Comparison of ENCODE assay signal across 31 cellular contexts in the genomic region with DNA sequence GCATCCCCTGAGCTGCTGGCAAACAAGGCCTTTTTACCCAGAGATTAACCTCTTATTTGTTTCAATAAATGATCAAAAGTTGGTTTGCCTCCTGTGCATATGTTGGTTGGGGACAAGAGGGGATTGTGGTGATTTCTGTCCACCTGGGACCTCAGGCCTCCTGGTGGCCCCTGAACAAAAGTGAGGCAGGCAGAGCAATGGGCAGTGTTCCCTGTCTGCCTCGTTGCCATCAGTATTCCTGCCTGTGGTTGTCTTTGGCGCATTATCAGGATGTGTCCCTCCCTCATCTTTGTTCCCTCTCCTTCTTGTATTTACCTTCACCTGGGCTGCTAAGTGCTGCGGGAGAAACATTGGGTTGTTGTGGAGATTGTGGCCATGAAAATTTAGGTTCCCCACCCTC.
"Had no signal": no experiment of that assay in that cellular context is flagged by ENCODE, and none has a peak within 500 bp of the region (broad histone marks: within the 10 kb centered on the region; RNA-seq: fewer than 3 reads in every experiment).

No MANE protein-coding gene starts in this region.

- H3K4me1 ChIP-seq: neural progenitor cell, parathyroid adenoma, psoas muscle, spleen, suprapubic skin, testis, tibial artery, transverse colon, upper lobe of right lung, uterus had no signal

- H3K79me2 ChIP-seq: parathyroid adenoma had no signal

- H3K4me3 ChIP-seq: neural progenitor cell, ovary, psoas muscle, skin epidermis, smooth muscle cell, spleen, suprapubic skin, testis, tibial artery, transverse colon, upper lobe of right lung, uterus had no signal

- H3K36me3 ChIP-seq: neural progenitor cell, ovary, spleen, suprapubic skin, tibial artery, transverse colon, upper lobe of right lung, uterus had no signal

- H3K4me1 Mint-ChIP-seq: natural killer cell; stimulated activated memory B cell treated with anti-CD40 and anti-IgM and Interleukin-4, amounts not matched to agents 10 μg/mL and 1 μg/mL and 100 μg/mL, for 72 hours; stimulated activated naive CD8-positive, alpha-beta T cell treated with anti-CD3 and anti-CD28 coated beads, Interleukin-15, amount 100 ng/mL, for 72 hours had no signal

- ATAC-seq: natural killer cell; psoas muscle; right cardiac atrium; sciatic nerve; stimulated activated naive CD8-positive, alpha-beta T cell treated with anti-CD3 and anti-CD28 coated beads, Interleukin-15, amount 100 ng/mL, for 72 hours; stimulated activated naive CD8-positive, alpha-beta T cell treated with anti-CD3 and anti-CD28 coated beads, Interleukin-15, Interleukin-2, amounts not matched to agents 100 U/mL and 50 U/mL, for 24 hours; upper lobe of right lung had no signal

- H3K27ac Mint-ChIP-seq: natural killer cell; nephron; neural progenitor cell; progenitor cell of endocrine pancreas; stimulated activated memory B cell treated with anti-CD40 and anti-IgM and Interleukin-4, amounts not matched to agents 10 μg/mL and 1 μg/mL and 100 μg/mL, for 72 hours; stimulated activated naive CD8-positive, alpha-beta T cell treated with anti-CD3 and anti-CD28 coated beads, Interleukin-15, amount 100 ng/mL, for 72 hours; type B pancreatic cell had no signal

- H3K36me3 Mint-ChIP-seq: natural killer cell; neural progenitor cell; stimulated activated memory B cell treated with anti-CD40 and anti-IgM and Interleukin-4, amounts not matched to agents 10 μg/mL and 1 μg/mL and 100 μg/mL, for 72 hours; type B pancreatic cell had no signal

- H3K27me3 ChIP-seq: neural progenitor cell, ovary, spleen, suprapubic skin, testis, tibial artery, transverse colon, upper lobe of right lung, uterus had no signal

- H3K9ac ChIP-seq: neural progenitor cell, parathyroid adenoma had no signal

- H3K4me2 ChIP-seq: neural progenitor cell, smooth muscle cell had no signal

- DNase-seq: natural killer cell; occipital lobe; ovary; posterior cingulate gyrus; psoas muscle; right cardiac atrium; spleen; stimulated activated CD4-positive, alpha-beta T cell treated with anti-CD3 and anti-CD28 coated beads, Interleukin-12 subunit alpha, Interleukin-12 subunit beta, amount 100 ng/mL, for 4 hours; stimulated activated CD4-positive, alpha-beta T cell treated with anti-CD3 and anti-CD28 coated beads, Interleukin-1b, Interleukin-23, amount 100 ng/mL, for 48 hours; stimulated activated CD4-positive, alpha-beta T cell treated with anti-CD3 and anti-CD28 coated beads, Interleukin-4, amount 100 ng/mL, for 1 hour; stimulated activated CD4-positive, alpha-beta T cell treated with anti-CD3 and anti-CD28 coated beads, Interleukin-4, amount 100 ng/mL, for 4 hours; stimulated activated CD8-positive, alpha-beta memory T cell treated with anti-CD3 and anti-CD28 coated beads, Interleukin-4, amount 100 ng/mL, for 48 hours; stimulated activated naive CD4-positive, alpha-beta T cell; stimulated activated naive CD8-positive, alpha-beta T cell treated with anti-CD3 and anti-CD28 coated beads, Interleukin-15, amount 100 ng/mL, for 72 hours; stimulated activated naive CD8-positive, alpha-beta T cell treated with anti-CD3 and anti-CD28 coated beads, Interleukin-15, Interleukin-2, amounts not matched to agents 100 U/mL and 50 U/mL, for 24 hours; substantia nigra; testis; tibial artery; transverse colon; upper lobe of right lung; uterus had no signal

- H3K9me3 ChIP-seq: ovary, psoas muscle, suprapubic skin, testis, tibial artery, transverse colon, upper lobe of right lung, uterus had no signal

- H2AFZ ChIP-seq: neural progenitor cell, parathyroid adenoma had no signal

- H3K4me3 Mint-ChIP-seq: natural killer cell; nephron; neural progenitor cell; stimulated activated memory B cell treated with anti-CD40 and anti-IgM and Interleukin-4, amounts not matched to agents 10 μg/mL and 1 μg/mL and 100 μg/mL, for 72 hours; stimulated activated naive CD8-positive, alpha-beta T cell treated with anti-CD3 and anti-CD28 coated beads, Interleukin-15, amount 100 ng/mL, for 72 hours; type B pancreatic cell had no signal

- H3K27ac ChIP-seq: neural progenitor cell, ovary, parathyroid adenoma, psoas muscle, skin epidermis, spleen, suprapubic skin, testis, tibial artery, transverse colon, upper lobe of right lung, uterus had no signal
